ENCODE assay signal across 1 cellular context in the genomic region with DNA sequence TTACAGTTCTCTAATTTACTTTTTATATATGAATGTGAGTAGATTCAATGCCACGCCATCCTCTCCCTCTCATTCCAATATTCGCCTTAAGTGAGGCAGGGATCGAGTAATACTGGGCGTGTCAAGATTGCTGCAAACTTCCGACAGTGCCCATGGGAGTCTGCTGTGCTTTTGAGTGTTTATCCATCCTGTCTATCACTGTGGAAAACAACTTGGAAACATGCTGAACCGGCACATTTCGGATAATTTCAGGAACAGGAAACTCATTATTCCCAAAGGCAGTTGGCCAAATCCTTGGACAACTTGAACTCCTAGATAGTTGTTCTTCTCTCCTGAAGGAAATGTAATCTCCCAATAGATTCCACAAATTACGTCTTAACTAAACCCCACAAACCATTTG.
TF ChIP-seq lines count a peak whose summit lies in the region.

No MANE protein-coding gene starts in this region.

TF ChIP-seq in K562, 482 proteins besides CTCF, POLR2A, EP300 and RAD21 (continues in another document):
- TF ChIP-seq, protein P1, sequence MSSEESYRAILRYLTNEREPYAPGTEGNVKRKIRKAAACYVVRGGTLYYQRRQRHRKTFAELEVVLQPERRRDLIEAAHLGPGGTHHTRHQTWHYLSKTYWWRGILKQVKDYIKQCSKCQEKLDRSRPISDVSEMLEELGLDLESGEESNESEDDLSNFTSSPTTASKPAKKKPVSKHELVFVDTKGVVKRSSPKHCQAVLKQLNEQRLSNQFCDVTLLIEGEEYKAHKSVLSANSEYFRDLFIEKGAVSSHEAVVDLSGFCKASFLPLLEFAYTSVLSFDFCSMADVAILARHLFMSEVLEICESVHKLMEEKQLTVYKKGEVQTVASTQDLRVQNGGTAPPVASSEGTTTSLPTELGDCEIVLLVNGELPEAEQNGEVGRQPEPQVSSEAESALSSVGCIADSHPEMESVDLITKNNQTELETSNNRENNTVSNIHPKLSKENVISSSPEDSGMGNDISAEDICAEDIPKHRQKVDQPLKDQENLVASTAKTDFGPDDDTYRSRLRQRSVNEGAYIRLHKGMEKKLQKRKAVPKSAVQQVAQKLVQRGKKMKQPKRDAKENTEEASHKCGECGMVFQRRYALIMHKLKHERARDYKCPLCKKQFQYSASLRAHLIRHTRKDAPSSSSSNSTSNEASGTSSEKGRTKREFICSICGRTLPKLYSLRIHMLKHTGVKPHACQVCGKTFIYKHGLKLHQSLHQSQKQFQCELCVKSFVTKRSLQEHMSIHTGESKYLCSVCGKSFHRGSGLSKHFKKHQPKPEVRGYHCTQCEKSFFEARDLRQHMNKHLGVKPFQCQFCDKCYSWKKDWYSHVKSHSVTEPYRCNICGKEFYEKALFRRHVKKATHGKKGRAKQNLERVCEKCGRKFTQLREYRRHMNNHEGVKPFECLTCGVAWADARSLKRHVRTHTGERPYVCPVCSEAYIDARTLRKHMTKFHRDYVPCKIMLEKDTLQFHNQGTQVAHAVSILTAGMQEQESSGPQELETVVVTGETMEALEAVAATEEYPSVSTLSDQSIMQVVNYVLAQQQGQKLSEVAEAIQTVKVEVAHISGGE (CRISPR knock-in tag; IDR thresholded peaks at IDR 0.05) = no peak
- TF ChIP-seq, protein P2, sequence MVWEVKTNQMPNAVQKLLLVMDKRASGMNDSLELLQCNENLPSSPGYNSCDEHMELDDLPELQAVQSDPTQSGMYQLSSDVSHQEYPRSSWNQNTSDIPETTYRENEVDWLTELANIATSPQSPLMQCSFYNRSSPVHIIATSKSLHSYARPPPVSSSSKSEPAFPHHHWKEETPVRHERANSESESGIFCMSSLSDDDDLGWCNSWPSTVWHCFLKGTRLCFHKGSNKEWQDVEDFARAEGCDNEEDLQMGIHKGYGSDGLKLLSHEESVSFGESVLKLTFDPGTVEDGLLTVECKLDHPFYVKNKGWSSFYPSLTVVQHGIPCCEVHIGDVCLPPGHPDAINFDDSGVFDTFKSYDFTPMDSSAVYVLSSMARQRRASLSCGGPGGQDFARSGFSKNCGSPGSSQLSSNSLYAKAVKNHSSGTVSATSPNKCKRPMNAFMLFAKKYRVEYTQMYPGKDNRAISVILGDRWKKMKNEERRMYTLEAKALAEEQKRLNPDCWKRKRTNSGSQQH (CRISPR knock-in tag; IDR thresholded peaks at IDR 0.05) = no peak
- TF ChIP-seq E2F3 (CRISPR knock-in tag; IDR thresholded peaks at IDR 0.05) (no peak), GTF2B (IDR thresholded peaks at IDR 0.05; ENCODE audit: extremely low read depth, insufficient read length) (no peak), SMARCA4 (IDR thresholded peaks at IDR 0.05) (no peak), C11orf30 (IDR thresholded peaks at IDR 0.05; ENCODE audit: low read depth) (peak; percentile 85), ZNF445 (CRISPR knock-in tag; IDR thresholded peaks at IDR 0.05; ENCODE audit: low read depth) (no peak), MLLT1 (IDR thresholded peaks at IDR 0.05) (no peak), FIP1L1 (IDR thresholded peaks at IDR 0.05; ENCODE audit: low read depth, low read length, poor library complexity, severe bottlenecking) (no peak), ZNF165 (CRISPR knock-in tag; IDR thresholded peaks at IDR 0.05; ENCODE audit: borderline replicate concordance) (no peak), MGA (IDR thresholded peaks at IDR 0.05) (no peak), COPS2 (conservative IDR thresholded peaks at IDR 0.05) (no peak), TFAP4 (CRISPR knock-in tag; IDR thresholded peaks at IDR 0.05; ENCODE audit: borderline replicate concordance) (no peak), SP2 (IDR thresholded peaks at IDR 0.05; ENCODE audit: extremely low read depth, low read depth, low read length, poor library complexity, severe bottlenecking) (no peak), MAFF (IDR thresholded peaks at IDR 0.05; ENCODE audit: low read length) (peak; percentile 44; the same call in 1 of the 2 replicates), TRIM28 (IDR thresholded peaks at IDR 0.05) (no peak), ATF7 (IDR thresholded peaks at IDR 0.05) (no peak), HNRNPL (IDR thresholded peaks at IDR 0.05; ENCODE audit: low read depth, low read length) (no peak), EWSR1 (IDR thresholded peaks at IDR 0.05; ENCODE audit: borderline replicate concordance, low read depth, partially characterized antibody) (no peak), HMG20B (CRISPR knock-in tag; IDR thresholded peaks at IDR 0.05) (no peak)
- TF ChIP-seq, protein P3, sequence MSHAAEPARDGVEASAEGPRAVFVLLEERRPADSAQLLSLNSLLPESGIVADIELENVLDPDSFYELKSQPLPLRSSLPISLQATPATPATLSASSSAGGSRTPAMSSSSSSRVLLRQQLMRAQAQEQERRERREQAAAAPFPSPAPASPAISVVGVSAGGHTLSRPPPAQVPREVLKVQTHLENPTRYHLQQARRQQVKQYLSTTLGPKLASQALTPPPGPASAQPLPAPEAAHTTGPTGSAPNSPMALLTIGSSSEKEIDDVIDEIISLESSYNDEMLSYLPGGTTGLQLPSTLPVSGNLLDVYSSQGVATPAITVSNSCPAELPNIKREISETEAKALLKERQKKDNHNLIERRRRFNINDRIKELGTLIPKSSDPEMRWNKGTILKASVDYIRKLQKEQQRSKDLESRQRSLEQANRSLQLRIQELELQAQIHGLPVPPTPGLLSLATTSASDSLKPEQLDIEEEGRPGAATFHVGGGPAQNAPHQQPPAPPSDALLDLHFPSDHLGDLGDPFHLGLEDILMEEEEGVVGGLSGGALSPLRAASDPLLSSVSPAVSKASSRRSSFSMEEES (CRISPR knock-in tag; IDR thresholded peaks at IDR 0.05) = no peak
- TF ChIP-seq, protein P4, sequence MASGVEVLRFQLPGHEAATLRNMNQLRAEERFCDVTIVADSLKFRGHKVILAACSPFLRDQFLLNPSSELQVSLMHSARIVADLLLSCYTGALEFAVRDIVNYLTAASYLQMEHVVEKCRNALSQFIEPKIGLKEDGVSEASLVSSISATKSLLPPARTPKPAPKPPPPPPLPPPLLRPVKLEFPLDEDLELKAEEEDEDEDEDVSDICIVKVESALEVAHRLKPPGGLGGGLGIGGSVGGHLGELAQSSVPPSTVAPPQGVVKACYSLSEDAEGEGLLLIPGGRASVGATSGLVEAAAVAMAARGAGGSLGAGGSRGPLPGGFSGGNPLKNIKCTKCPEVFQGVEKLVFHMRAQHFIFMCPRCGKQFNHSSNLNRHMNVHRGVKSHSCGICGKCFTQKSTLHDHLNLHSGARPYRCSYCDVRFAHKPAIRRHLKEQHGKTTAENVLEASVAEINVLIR (CRISPR knock-in tag; IDR thresholded peaks at IDR 0.05) = no peak
